ENCODE assay signal across 9 cellular contexts in the genomic region with DNA sequence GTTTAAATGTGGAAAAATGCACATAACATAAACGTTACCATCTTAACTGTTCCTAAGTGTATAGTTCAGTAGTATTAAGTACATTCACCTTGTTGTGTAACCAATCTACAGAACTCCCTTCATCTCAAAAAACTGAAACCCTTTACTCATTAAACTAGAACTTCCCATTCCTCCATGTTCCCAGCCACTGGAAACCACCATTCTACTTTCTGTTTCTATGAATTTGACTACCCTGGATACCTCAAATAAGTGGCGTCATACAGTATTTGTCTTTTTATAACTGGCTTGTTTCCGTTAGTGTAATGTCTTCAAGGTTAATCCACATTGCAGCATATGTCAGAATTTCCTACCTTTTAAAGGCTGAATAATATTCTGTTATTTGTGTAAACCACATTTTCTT.
"Had no signal": no experiment of that assay in that cellular context is flagged by ENCODE, and none has a peak within 500 bp of the region (broad histone marks: within the 10 kb centered on the region; RNA-seq: fewer than 3 reads in every experiment).

No MANE protein-coding gene starts in this region.

- H3K4me2 ChIP-seq: GM23338 had no signal

- DNase-seq: H9, HCEC 1CT, IMR-90, KG1 had no signal

- ATAC-seq: GM23338, K562 had no signal

- FAIRE-seq: H1, H54, HTR-8/SVneo, K562 had no signal

- H2AFZ ChIP-seq: GM23338 had no signal

- H3K4me3 ChIP-seq: GM23338, K562 had no signal
